26 cellular contexts compared by ENCODE assay signal in the genomic region with DNA sequence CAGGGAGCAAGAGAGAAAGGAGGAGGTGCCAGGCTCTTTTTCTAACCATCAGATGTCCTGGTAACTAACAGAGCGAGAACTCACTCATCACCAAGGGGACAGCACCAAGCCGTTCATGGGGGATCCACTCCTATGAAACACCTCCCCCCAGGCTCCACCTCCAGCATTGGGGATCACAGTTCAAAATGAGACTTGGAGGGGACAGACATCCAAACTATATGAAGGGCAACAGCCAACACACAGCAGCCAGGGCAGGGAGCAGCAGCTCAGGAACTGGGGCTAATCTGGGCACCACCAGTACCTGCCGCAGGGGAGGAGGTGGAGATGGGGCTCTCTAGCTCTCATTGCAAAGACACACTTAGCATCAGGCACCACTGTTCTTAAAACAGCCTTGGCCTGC. TPM values are rescaled to one million over a fixed set of nuclear protein-coding genes. Genes with fewer than 3 reads are reported as not detected.
"Had no signal": no experiment of that assay in that cellular context is flagged by ENCODE, and none has a peak within 500 bp of the region (broad histone marks: within the 10 kb centered on the region; RNA-seq: fewer than 3 reads in every experiment).

No MANE protein-coding gene starts in this region.

- H3K27ac ChIP-seq: adrenal gland had no signal

- H3K4me1 Mint-ChIP-seq: activated B cell treated with CpG ODN at 0.5 μM for 24 hours; activated CD4-positive, alpha-beta T cell treated with anti-CD3 and anti-CD28 coated beads, Interleukin-2, amount 10 ng/mL, durations not matched to agents 24 days and 14 days; activated naive CD8-positive, alpha-beta T cell treated with anti-CD3 and anti-CD28 coated beads, Interleukin-2, amount 10 ng/mL, durations not matched to agents 7 days and 5 days had no signal

- H3K4me3 ChIP-seq: adrenal gland, K562 had no signal

- H3K4me3 Mint-ChIP-seq: activated B cell treated with CpG ODN at 0.5 μM for 24 hours; activated CD4-positive, alpha-beta T cell treated with anti-CD3 and anti-CD28 coated beads, Interleukin-2, amount 10 ng/mL, durations not matched to agents 24 days and 14 days; activated naive CD8-positive, alpha-beta T cell treated with anti-CD3 and anti-CD28 coated beads, Interleukin-2, amount 10 ng/mL, durations not matched to agents 7 days and 5 days had no signal

- FAIRE-seq: K562, RCC 7860, TTC549 had no signal

- H3K9me3 ChIP-seq: adrenal gland had no signal

- H3K27ac Mint-ChIP-seq: activated B cell treated with CpG ODN at 0.5 μM for 24 hours; activated CD4-positive, alpha-beta T cell treated with anti-CD3 and anti-CD28 coated beads, Interleukin-2, amount 10 ng/mL, durations not matched to agents 24 days and 14 days; activated naive CD8-positive, alpha-beta T cell treated with anti-CD3 and anti-CD28 coated beads, Interleukin-2, amount 10 ng/mL, durations not matched to agents 7 days and 5 days had no signal

- H3K9me3 Mint-ChIP-seq: activated CD4-positive, alpha-beta T cell treated with anti-CD3 and anti-CD28 coated beads, Interleukin-2, amount 10 ng/mL, durations not matched to agents 24 days and 14 days; activated naive CD8-positive, alpha-beta T cell treated with anti-CD3 and anti-CD28 coated beads, Interleukin-2, amount 10 ng/mL, durations not matched to agents 7 days and 5 days had no signal

- H3K4me1 ChIP-seq: adrenal gland had no signal

- H3K36me3 ChIP-seq: adrenal gland had no signal

- DNase-seq: activated B cell treated with CpG ODN at 0.5 μM for 24 hours; activated CD4-positive, alpha-beta T cell treated with anti-CD3 and anti-CD28 coated beads for 1 hour; activated CD4-positive, alpha-beta T cell treated with anti-CD3 and anti-CD28 coated beads, Interleukin-2, amount 10 ng/mL, durations not matched to agents 24 days and 14 days; activated CD4-positive, alpha-beta T cell treated with anti-CD3 and anti-CD28 coated beads, Interleukin-2, amount 50 U/mL, for 48 hours; activated CD8-positive, alpha-beta memory T cell treated with anti-CD3 and anti-CD28 coated beads, Interleukin-2, amount 50 U/mL, for 48 hours; activated naive CD4-positive, alpha-beta T cell treated with anti-CD3 and anti-CD28 coated beads, Interleukin-2, amount 50 U/mL, for 16 hours; activated naive CD8-positive, alpha-beta T cell treated with anti-CD3 and anti-CD28 coated beads, Interleukin-2, amount 10 ng/mL, durations not matched to agents 7 days and 5 days; activated T-cell treated with anti-CD3 and anti-CD28 coated beads, Interleukin-2, amount 50 U/mL, for 1 hour; anterior cingulate cortex; central memory CD4-positive, alpha-beta T cell; Karpas-422; MM.1S; NCI-H146; NCI-H187 treated with DMSO at 0.1 percent for 48 hours; NCI-H2081 treated with DMSO at 0.1 percent for 48 hours; NCI-H446; NCI-H524; PC-3; SHP77 treated with DMSO at 0.1 percent for 48 hours; T-helper 2 cell; T1000 had no signal

- H3K36me3 Mint-ChIP-seq: activated naive CD8-positive, alpha-beta T cell treated with anti-CD3 and anti-CD28 coated beads, Interleukin-2, amount 10 ng/mL, durations not matched to agents 7 days and 5 days had no signal

RNA-seq across cellular contexts. Expression of a gene that starts 34.3 kb away (rescaled TPM):
- total RNA-seq: activated B cell treated with CpG ODN at 0.5 μM for 24 hours; activated CD4-positive, alpha-beta T cell treated with anti-CD3 and anti-CD28 coated beads, Interleukin-2, amount 10 ng/mL, durations not matched to agents 24 days and 14 days; activated naive CD8-positive, alpha-beta T cell treated with anti-CD3 and anti-CD28 coated beads, Interleukin-2, amount 10 ng/mL, durations not matched to agents 7 days and 5 days; adrenal gland; K562; PC-3; SK-MEL-5 had no signal
- polyA plus RNA-seq: K562 had no signal
